ENCODE assay signal across 11 cellular contexts in the genomic region with DNA sequence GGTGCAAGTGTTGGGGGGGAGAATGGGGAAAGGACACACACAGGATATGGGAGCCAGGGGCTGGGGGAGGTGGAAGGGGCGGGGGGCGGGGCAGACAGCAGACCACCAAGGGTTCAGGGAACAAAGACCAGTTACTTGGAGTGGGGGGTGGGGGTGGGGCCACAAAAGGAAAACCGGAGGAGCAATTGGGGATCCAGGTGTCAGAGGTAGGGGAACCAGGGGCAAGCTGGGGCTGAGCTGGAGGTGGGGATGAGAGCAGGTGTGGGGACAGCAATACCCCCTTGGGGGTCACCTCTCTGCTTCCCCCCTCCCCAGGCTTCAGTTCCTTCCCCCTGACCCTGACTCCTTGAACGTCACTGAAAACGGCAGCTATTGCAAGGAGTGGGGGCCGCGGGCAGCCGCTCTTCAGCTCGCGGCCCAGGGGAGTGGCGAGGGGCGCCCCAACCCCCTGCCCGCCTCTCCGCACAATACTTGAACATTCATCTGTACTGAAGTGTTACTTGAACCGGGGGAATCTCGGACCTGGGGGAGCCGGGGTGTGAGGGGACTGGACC. TPM values are rescaled to one million over a fixed set of nuclear protein-coding genes. Genes with fewer than 3 reads are reported as not detected.
DNase-seq lines count a peak whose midpoint lies in the region; ATAC-seq and TF ChIP-seq lines count a peak whose summit lies in the region.
"Had no signal": no experiment of that assay in that cellular context is flagged by ENCODE, and none has a peak within 500 bp of the region (broad histone marks: within the 10 kb centered on the region; RNA-seq: fewer than 3 reads in every experiment).

No MANE protein-coding gene starts in this region.

- POLR2A ChIA-PET in Caco-2 (lab: Charles Lee): no interaction called here

- peaks cover 8% of the 10 kb centered on the region for H3K4me1 Mint-ChIP-seq in Caco-2 (ENCODE audit: low read depth, unreplicated experiment)

- no peak for TF ChIP-seq CTCF in Caco-2 (IDR thresholded peaks at IDR 0.05; ENCODE audit: insufficient read depth in 1 of 2, low read depth in 1 of 2, low read length in 1 of 2, severe bottlenecking in 1 of 2, unreplicated experiment in 1 of 2)
- no peak for TF ChIP-seq CTCF in ascending aorta (IDR thresholded peaks at IDR 0.05)
- no peak for TF ChIP-seq CTCF in prostate gland (IDR thresholded peaks at IDR 0.05)

- H3K27ac ChIP-seq in ascending aorta: peak overlapping the region; percentile 90 to 93
- H3K27ac ChIP-seq in prostate gland: peak overlapping the region; percentile 95

- peaks cover 12% of the 10 kb centered on the region for H3K4me1 ChIP-seq in Caco-2
- H3K4me1 ChIP-seq in ascending aorta: peaks cover 8 to 31% of the 10 kb centered on the region in 2 donors
- H3K4me1 ChIP-seq in iPS-15b (ENCODE audit: control insufficient read depth, insufficient read depth, low read length): no peaks in the 10 kb centered on the region
- H3K4me1 ChIP-seq in prostate gland (replicated peaks): peaks cover 16% of the 10 kb centered on the region

- DNase-seq in Caco-2: no peak
- no peak for DNase-seq in ascending aorta (ENCODE audit: low spot score in 2 of 2)
- no peak for DNase-seq in prostate gland (ENCODE audit: low spot score)
- no peak for DNase-seq in NCI-H1092 treated with DMSO at 0.1 percent for 48 hours (lab: John Stamatoyannopoulos, UW)
- no peak for DNase-seq in mucosa of gallbladder (ENCODE audit: low spot score)
- no peak for DNase-seq in NCI-H524 treated with DMSO at 0.1 percent for 48 hours (lab: John Stamatoyannopoulos, UW)
- DNase-seq: activated naive CD4-positive, alpha-beta T cell treated with Interleukin-2 at 50 U/mL for 16 hours had no signal

- H3K36me3 Mint-ChIP-seq in Caco-2 (ENCODE audit: insufficient read depth, unreplicated experiment): peaks cover 55% of the 10 kb centered on the region

- CTCF ChIA-PET in Caco-2 (lab: Charles Lee): no interaction called here

- no peaks in the 10 kb centered on the region for H3K27me3 ChIP-seq in Caco-2 (replicated peaks; ENCODE audit: control insufficient read depth, insufficient read depth, low read length)
- H3K27me3 ChIP-seq in ascending aorta: no peaks in the 10 kb centered on the region
- H3K27me3 ChIP-seq in iPS-15b (ENCODE audit: control insufficient read depth, insufficient read depth, low read length): peaks cover 2% of the 10 kb centered on the region
- no peaks in the 10 kb centered on the region for H3K27me3 ChIP-seq in prostate gland (replicated peaks; ENCODE audit: insufficient read depth)
- H3K27me3 ChIP-seq: MG63 had no signal

- ATAC-seq in GM21423 (IDR thresholded peaks at IDR 0.05; ENCODE audit: unreplicated experiment): no peak
- ATAC-seq: natural killer cell treated with Interleukin-12 subunit alpha and Interleukin-12 subunit beta and Interleukin-15 and Interleukin-18, amount 100 ng/mL, for 72 hours had no signal

- no peak for TF ChIP-seq POLR2A in prostate gland (IDR thresholded peaks at IDR 0.05)

- WGBS in prostate gland: 35% methylated on average over 17 of the region's 17 CpGs

- intact Hi-C loops in Caco-2 (cut with micrococcal nuclease; ENCODE audit: unreplicated experiment) (no loop called here), ascending aorta (cut with DNase I) (loop anchor here (2.0 kb wide), 1 partner anchor 25 kb away; a partner anchor contains a TSS), prostate gland (cut with DNase I) (no loop called here)

- H3K9ac ChIP-seq in iPS-15b (ENCODE audit: low read depth, low read length): no peak overlapping the region

- BruUV-seq in Caco-2 (replicated peaks; lab: Mats Ljungman, UMichigan): no TSS peak

- H3K4me3 Mint-ChIP-seq in Caco-2 (ENCODE audit: unreplicated experiment): no peak overlapping the region
- H3K4me3 Mint-ChIP-seq: natural killer cell treated with Interleukin-12 subunit alpha and Interleukin-12 subunit beta and Interleukin-15 and Interleukin-18, amount 100 ng/mL, for 72 hours had no signal

- H3K4me3 ChIP-seq in Caco-2 (ENCODE audit: low read depth, low read length) (no peak overlapping the region), ascending aorta (peak overlapping the region; percentile 81 to 92), iPS-15b (ENCODE audit: low read depth, low read length) (peak overlapping the region; percentile 68), prostate gland (peak overlapping the region in 1 of 2 donors; percentile 93)
- H3K4me3 ChIP-seq: MG63 had no signal

- H3K36me3 ChIP-seq in Caco-2 (ENCODE audit: control insufficient read depth, insufficient read depth, low read length) (peaks cover 1% of the 10 kb centered on the region; the same call in 1 of the 2 replicates), ascending aorta (peaks cover 14 to 21% of the 10 kb centered on the region in 2 donors), iPS-15b (ENCODE audit: control insufficient read depth, insufficient read depth, low read length) (peaks cover 4% of the 10 kb centered on the region), prostate gland (no peaks in the 10 kb centered on the region)

- H3K27me3 Mint-ChIP-seq in Caco-2 (ENCODE audit: insufficient read depth, unreplicated experiment): no peaks in the 10 kb centered on the region
- H3K27me3 Mint-ChIP-seq: natural killer cell treated with Interleukin-12 subunit alpha and Interleukin-12 subunit beta and Interleukin-15 and Interleukin-18, amount 100 ng/mL, for 72 hours had no signal

- H3K9me3 ChIP-seq in Caco-2: no peaks in the 10 kb centered on the region
- no peaks in the 10 kb centered on the region for H3K9me3 ChIP-seq in ascending aorta
- H3K9me3 ChIP-seq in iPS-15b (ENCODE audit: control insufficient read depth, insufficient read depth, low read length): no peaks in the 10 kb centered on the region
- H3K9me3 ChIP-seq in prostate gland: no peaks in the 10 kb centered on the region
- H3K9me3 ChIP-seq: MG63 had no signal

- peak overlapping the region; percentile 45 for H3K27ac Mint-ChIP-seq in Caco-2 (ENCODE audit: unreplicated experiment)
- H3K27ac Mint-ChIP-seq: natural killer cell treated with Interleukin-12 subunit alpha and Interleukin-12 subunit beta and Interleukin-15 and Interleukin-18, amount 100 ng/mL, for 72 hours had no signal

- no peaks in the 10 kb centered on the region for H3K9me3 Mint-ChIP-seq in Caco-2 (ENCODE audit: unreplicated experiment)
- H3K9me3 Mint-ChIP-seq: natural killer cell treated with Interleukin-12 subunit alpha and Interleukin-12 subunit beta and Interleukin-15 and Interleukin-18, amount 100 ng/mL, for 72 hours had no signal

RNA-seq across cellular contexts. Expression of a gene that starts 1.3 kb away (rescaled TPM):
- total RNA-seq in Caco-2 (2022): 4.7 TPM in 2 replicates
- 39.0 TPM for total RNA-seq in ascending aorta
- 100 to 1,000 TPM in 1 of 2 donors, 10 to 100 TPM in 1; 74.6 to 114 TPM for total RNA-seq in prostate gland
- total RNA-seq in mucosa of gallbladder: 34.4 TPM

RNA-seq across cellular contexts. Expression of a gene that starts 9.9 kb away (rescaled TPM):
- total RNA-seq in Caco-2 (2022) (21.5 and 26.3 TPM in 2 replicates), ascending aorta (8.3 TPM), prostate gland (10 to 100 TPM in 1 of 2 donors, 1 to 10 TPM in 1; 10.0 to 29.1 TPM), mucosa of gallbladder (17.6 TPM)

RNA-seq across cellular contexts. Expression of a gene that starts 24.2 kb away (rescaled TPM):
- total RNA-seq in Caco-2 (2022): 20.2 and 23.4 TPM in 2 replicates
- total RNA-seq in ascending aorta: 66.9 TPM
- total RNA-seq in prostate gland: 100 to 1,000 TPM in 1 of 2 donors, 10 to 100 TPM in 1; 23.5 to 125 TPM
- 27.7 TPM for total RNA-seq in mucosa of gallbladder

RNA-seq across cellular contexts. Expression of a gene that starts 37.4 kb away (rescaled TPM):
- total RNA-seq in Caco-2 (2022) (1.3 and 2.4 TPM in 2 replicates), ascending aorta (35.2 TPM), prostate gland (10 to 100 TPM; 10.3 to 10.7 TPM), mucosa of gallbladder (30.6 TPM)

RNA-seq across cellular contexts. Expression of a gene that starts 51.2 kb away (rescaled TPM):
- total RNA-seq in Caco-2 (2022) (1.8 and 2.4 TPM in 2 replicates), ascending aorta (0.21 TPM), prostate gland (10 to 100 TPM in 1 of 2 donors, 1 to 10 TPM in 1; 9.8 to 13.9 TPM), mucosa of gallbladder (11.0 TPM)
